ENCODE assay signal across 1 cellular context in genomic region chr14:23569443-23570151, GRCh38.
TF ChIP-seq lines count a peak whose summit lies in the region.

No MANE protein-coding gene starts in this region.

TF ChIP-seq in GM12878, 131 proteins besides CTCF, POLR2A, EP300 and RAD21:
- no peak for TF ChIP-seq ZNF274 (IDR thresholded peaks at IDR 0.05; ENCODE audit: insufficient read depth, insufficient read length)
- TF ChIP-seq CHD1 (IDR thresholded peaks at IDR 0.05; ENCODE audit: low read depth, low read length) = no peak
- no peak for TF ChIP-seq SREBF1 (IDR thresholded peaks at IDR 0.05; ENCODE audit: low read length)
